Comparison of ENCODE assay signal across 8 cellular contexts in the genomic region with DNA sequence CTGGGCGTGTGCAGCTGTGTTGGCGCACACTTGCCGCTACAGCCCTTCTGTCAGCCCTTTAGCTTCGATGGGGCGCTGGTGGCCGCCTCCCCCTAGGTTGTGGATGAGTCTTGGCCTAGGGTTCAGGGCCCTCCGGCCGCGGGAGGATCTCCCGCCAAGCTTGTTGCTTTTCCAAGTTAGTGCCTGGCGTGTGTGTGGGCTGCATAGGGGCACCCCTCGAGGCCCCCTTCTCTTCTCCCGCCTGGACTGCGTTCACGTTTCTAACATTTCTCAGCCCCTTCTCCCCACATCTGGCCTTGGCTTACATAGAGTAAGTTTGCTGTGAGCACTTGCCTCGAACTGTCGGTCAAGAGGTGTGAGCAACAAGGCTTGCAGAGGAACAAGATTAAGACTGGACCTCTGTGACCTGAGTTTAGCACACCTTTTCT. TPM values are rescaled to one million over a fixed set of nuclear protein-coding genes. Genes with fewer than 3 reads are reported as not detected.
A peak's percentile ranks its signal among the peaks of the same experiment; 100 is the strongest.
DNase-seq lines count a peak whose midpoint lies in the region; ATAC-seq and TF ChIP-seq lines count a peak whose summit lies in the region.

No MANE protein-coding gene starts in this region.

- H3K4ac ChIP-seq in trophoblast cell (ENCODE audit: low read depth, low read length): no peak overlapping the region

- ATAC-seq in DND-41 (ENCODE audit: insufficient read depth, low read depth): no peak
- 0 out of 2 replicates have a peak, but pooled peaks have one; percentile 9 for ATAC-seq in Panc1
- no peak for ATAC-seq in HG03432 (IDR thresholded peaks at IDR 0.05; ENCODE audit: unreplicated experiment)
- no peak for ATAC-seq in HG03442 (IDR thresholded peaks at IDR 0.05; ENCODE audit: unreplicated experiment)

- H3K4me1 ChIP-seq in DND-41 (ENCODE audit: insufficient read depth, low read length) (peaks cover 39% of the 10 kb centered on the region), Panc1 (ENCODE audit: control insufficient read depth, insufficient read depth, low read length) (peaks cover 4% of the 10 kb centered on the region), esophagus (ENCODE audit: control insufficient read depth in 2 of 2, insufficient read depth in 2 of 2, low read length in 1 of 2) (peaks cover 0 to 4% of the 10 kb centered on the region in 2 donors), trophoblast cell (ENCODE audit: control insufficient read depth in 1 of 2, insufficient read depth in 2 of 2, low read length in 2 of 2) (peaks cover 5% of the 10 kb centered on the region in 2 experiments)

- no peak overlapping the region for H4K91ac ChIP-seq in trophoblast cell (ENCODE audit: low read depth, low read length)

- POLR2A ChIA-PET in Panc1 (lab: Charles Lee): no interaction called here

- TF ChIP-seq CTCF in DND-41 (IDR thresholded peaks at IDR 0.05; ENCODE audit: borderline replicate concordance, extremely low read depth, low read length, poor library complexity, severe bottlenecking) (no peak), Panc1 (IDR thresholded peaks at IDR 0.05) (no peak)

- no peak overlapping the region for H2BK120ac ChIP-seq in trophoblast cell (ENCODE audit: insufficient read depth, low read length, poor library complexity)

- peak overlapping the region; percentile 45 for H4K12ac ChIP-seq in trophoblast cell (ENCODE audit: low read depth, low read length)

- intact Hi-C loops in Panc1 (cut with micrococcal nuclease; ENCODE audit: unreplicated experiment) (no loop called here), posterior cingulate gyrus (cut with DNase I) (loop anchor here (2.0 kb wide), 1 partner anchor 34 kb away; a partner anchor contains a TSS)

- no peak overlapping the region for H3K14ac ChIP-seq in trophoblast cell (ENCODE audit: low read length)

- H2BK12ac ChIP-seq in trophoblast cell (ENCODE audit: low read length): no peak overlapping the region

- DNase-seq in DND-41: no peak
- no peak for DNase-seq in Panc1 (ENCODE audit: low read depth, low spot score)
- no peak for DNase-seq in trophoblast cell
- DNase-seq in posterior cingulate gyrus: no peak
- no peak for DNase-seq in amniotic stem cell (lab: John Stamatoyannopoulos, UW)

- no TSS peak for BruUV-seq in Panc1 (replicated peaks; lab: Mats Ljungman, UMichigan)

- H3K18ac ChIP-seq in trophoblast cell (ENCODE audit: low read length): no peak overlapping the region

- H3K4me3 ChIP-seq in DND-41 (ENCODE audit: low read depth in 1 of 2, low read length in 2 of 2) (peak overlapping the region; percentile 42 to 71; a peak in 3 of 4 replicates), Panc1 (ENCODE audit: low read depth in 2 of 2, low read length in 2 of 2) (peak overlapping the region; percentile 64 to 73), esophagus (ENCODE audit: low read depth in 1 of 2, low read length in 2 of 2) (peak overlapping the region; percentile 67 to 85), trophoblast cell (ENCODE audit: low read depth, low read length) (peak overlapping the region; percentile 74)

- H2BK5ac ChIP-seq in trophoblast cell (ENCODE audit: low read depth, low read length, poor library complexity): no peak overlapping the region

- peak overlapping the region; percentile 85 for H2AFZ ChIP-seq in DND-41 (ENCODE audit: low read depth, low read length)
- peak overlapping the region; percentile 85 for H2AFZ ChIP-seq in trophoblast cell (ENCODE audit: insufficient read depth, low read length, poor library complexity)

- H2AK5ac ChIP-seq in trophoblast cell (ENCODE audit: low read length): no peak overlapping the region

- peaks cover 10% of the 10 kb centered on the region; the same call in 1 of the 2 replicates for H4K20me1 ChIP-seq in DND-41 (ENCODE audit: insufficient read depth, low read length)

- H3K36me3 ChIP-seq in DND-41 (ENCODE audit: insufficient read depth, low read length): peaks cover 7% of the 10 kb centered on the region
- no peaks in the 10 kb centered on the region; the same call in 1 of the 2 replicates for H3K36me3 ChIP-seq in Panc1 (ENCODE audit: control insufficient read depth, insufficient read depth, low read length)
- no peaks in the 10 kb centered on the region for H3K36me3 ChIP-seq in esophagus (ENCODE audit: control insufficient read depth in 2 of 2, insufficient read depth in 2 of 2, low read length in 1 of 2)
- no peaks in the 10 kb centered on the region for H3K36me3 ChIP-seq in trophoblast cell (ENCODE audit: control insufficient read depth in 1 of 2, insufficient read depth in 2 of 2, low read length in 2 of 2)

- H3K9ac ChIP-seq in DND-41 (ENCODE audit: low read depth, low read length) (peak overlapping the region; percentile 75), trophoblast cell (ENCODE audit: low read length) (no peak overlapping the region)

- CTCF ChIA-PET in Panc1 (lab: Charles Lee): no interaction called here

- peak overlapping the region; percentile 81 for H4K8ac ChIP-seq in trophoblast cell (ENCODE audit: low read depth, low read length)

- no peaks in the 10 kb centered on the region for H3K79me1 ChIP-seq in trophoblast cell (ENCODE audit: low read length)

- H3K4me2 ChIP-seq in DND-41 (ENCODE audit: insufficient read depth, low read length): peak overlapping the region; percentile 91
- peak overlapping the region; percentile 83 for H3K4me2 ChIP-seq in trophoblast cell (ENCODE audit: low read length)

- H3K27me3 ChIP-seq in DND-41 (ENCODE audit: insufficient read depth, low read length, poor library complexity) (no peaks in the 10 kb centered on the region), Panc1 (ENCODE audit: control insufficient read depth, insufficient read depth, low read length) (peaks cover 8% of the 10 kb centered on the region), esophagus (ENCODE audit: control insufficient read depth in 1 of 2, insufficient read depth in 2 of 2, low read length in 2 of 2) (no peaks in the 10 kb centered on the region), trophoblast cell (ENCODE audit: insufficient read depth, low read length) (peaks cover 9% of the 10 kb centered on the region)

- H3K23ac ChIP-seq in trophoblast cell (ENCODE audit: low read length): no peak overlapping the region

- WGBS in esophagus, 2 donors: 6 to 9% methylated on average over 17 of the region's 17 CpGs
- WGBS in trophoblast cell (ENCODE audit: extremely low coverage, insufficient coverage, insufficient read length): no CpG with 5 or more reads among the region's 17 CpGs

- H3K9me3 ChIP-seq in DND-41 (ENCODE audit: insufficient read depth, low read length, severe bottlenecking) (no peaks in the 10 kb centered on the region), Panc1 (ENCODE audit: control insufficient read depth, insufficient read depth, low read depth, low read length) (no peaks in the 10 kb centered on the region), esophagus (ENCODE audit: control insufficient read depth in 2 of 2, insufficient read depth in 1 of 2, low read depth in 1 of 2, low read length in 1 of 2) (no peaks in the 10 kb centered on the region), trophoblast cell (ENCODE audit: insufficient read depth, low read depth, low read length) (no peaks in the 10 kb centered on the region)

- peaks cover 51% of the 10 kb centered on the region for H3K79me2 ChIP-seq in DND-41 (ENCODE audit: insufficient read depth, low read length)
- H3K79me2 ChIP-seq in trophoblast cell (ENCODE audit: control insufficient read depth, insufficient read depth, low read length, poor library complexity): peaks cover 4% of the 10 kb centered on the region

- in situ Hi-C loops in Panc1 (cut with HindIII; ENCODE audit: low pct_unique_long_range_greater_than_20kb, low sequenced_read_pairs): no loop called here

- H3K27ac ChIP-seq in DND-41 (ENCODE audit: low read length) (peak overlapping the region; percentile 82), Panc1 (ENCODE audit: low read length) (peak overlapping the region; percentile 21), esophagus (ENCODE audit: low read depth in 2 of 2, low read length in 1 of 2) (peak overlapping the region; percentile 88 to 97), trophoblast cell (ENCODE audit: low read depth, low read length) (no peak overlapping the region)

RNA-seq across cellular contexts. Expression of a gene that starts 0.4 kb away (rescaled TPM):
- 10.5 TPM for total RNA-seq in Panc1 (2021; ENCODE audit: unreplicated experiment)
- polyA plus RNA-seq in Panc1 (2012; ENCODE audit: insufficient read length): 9.2 TPM
- 10 to 100 TPM; 11.4 to 28.6 TPM for polyA plus RNA-seq in esophagus
- polyA plus RNA-seq in trophoblast cell (2013): 3.8 and 4.0 TPM in 2 replicates

RNA-seq across cellular contexts. Expression of a gene that starts 33.5 kb away (rescaled TPM):
- total RNA-seq in Panc1 (2021; ENCODE audit: unreplicated experiment): 24.5 TPM
- 4.5 TPM for polyA plus RNA-seq in Panc1 (2012; ENCODE audit: insufficient read length)
- 1 to 10 TPM; 5.6 to 6.6 TPM for polyA plus RNA-seq in esophagus
- 18.0 and 18.9 TPM in 2 replicates for polyA plus RNA-seq in trophoblast cell (2013)

RNA-seq across cellular contexts. Expression of a gene that starts 54.4 kb away (rescaled TPM):
- 5.7 TPM for total RNA-seq in Panc1 (2021; ENCODE audit: unreplicated experiment)
- 4.3 TPM for polyA plus RNA-seq in Panc1 (2012; ENCODE audit: insufficient read length)
- polyA plus RNA-seq in esophagus: 1 to 10 TPM; 6.4 to 7.6 TPM
- 1.8 and 2.2 TPM in 2 replicates for polyA plus RNA-seq in trophoblast cell (2013)
